Comparison of ENCODE assay signal across 1 cellular context in the genomic region with DNA sequence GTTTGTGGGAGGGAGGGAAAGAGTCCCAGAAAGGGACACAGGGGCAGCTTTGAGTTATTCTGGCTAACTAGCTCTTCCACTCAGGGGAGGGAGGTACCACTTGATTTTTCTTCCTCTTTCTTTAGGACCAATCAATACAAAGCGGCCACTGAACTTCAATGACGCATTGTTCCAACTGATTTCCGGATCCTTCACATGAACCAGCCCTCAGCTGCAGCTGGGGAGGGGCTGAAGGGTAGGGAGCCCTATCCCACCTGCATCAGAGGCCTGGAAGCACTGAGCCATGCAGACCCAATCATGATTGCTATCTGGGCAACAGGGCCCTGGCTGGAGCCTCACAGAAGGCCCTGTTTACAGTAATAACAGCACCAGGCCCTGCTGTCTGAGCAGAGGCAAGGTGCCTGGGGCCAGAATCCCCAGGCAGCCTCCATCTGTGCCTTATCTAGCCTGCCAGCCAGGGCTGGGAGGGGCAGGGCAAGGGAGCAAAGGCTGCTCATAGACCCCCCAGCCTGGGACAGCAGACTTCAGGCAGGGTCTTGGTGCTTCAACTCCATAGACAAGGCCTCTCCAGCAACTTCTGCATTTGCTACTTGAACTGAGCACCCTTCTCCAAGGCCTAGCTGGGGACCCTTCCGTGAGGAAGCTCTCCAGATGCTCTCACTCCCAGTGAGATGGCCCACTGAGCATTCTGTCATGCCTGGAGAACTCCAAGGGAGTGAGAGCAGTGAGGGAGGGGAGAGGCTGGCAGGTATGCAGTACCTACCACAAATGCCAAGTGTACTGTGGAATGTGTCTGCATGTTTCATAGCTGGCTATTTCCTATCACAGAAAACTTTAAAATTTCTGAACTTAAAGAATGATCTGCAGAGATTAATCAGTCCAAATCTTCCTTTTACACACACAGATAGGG.
A peak's percentile ranks its signal among the peaks of the same experiment; 100 is the strongest.
TF ChIP-seq lines count a peak whose summit lies in the region.

No MANE protein-coding gene starts in this region.

TF ChIP-seq in K562, 482 proteins besides CTCF, POLR2A, EP300 and RAD21 (continued from another document):
- TF ChIP-seq, protein P1, sequence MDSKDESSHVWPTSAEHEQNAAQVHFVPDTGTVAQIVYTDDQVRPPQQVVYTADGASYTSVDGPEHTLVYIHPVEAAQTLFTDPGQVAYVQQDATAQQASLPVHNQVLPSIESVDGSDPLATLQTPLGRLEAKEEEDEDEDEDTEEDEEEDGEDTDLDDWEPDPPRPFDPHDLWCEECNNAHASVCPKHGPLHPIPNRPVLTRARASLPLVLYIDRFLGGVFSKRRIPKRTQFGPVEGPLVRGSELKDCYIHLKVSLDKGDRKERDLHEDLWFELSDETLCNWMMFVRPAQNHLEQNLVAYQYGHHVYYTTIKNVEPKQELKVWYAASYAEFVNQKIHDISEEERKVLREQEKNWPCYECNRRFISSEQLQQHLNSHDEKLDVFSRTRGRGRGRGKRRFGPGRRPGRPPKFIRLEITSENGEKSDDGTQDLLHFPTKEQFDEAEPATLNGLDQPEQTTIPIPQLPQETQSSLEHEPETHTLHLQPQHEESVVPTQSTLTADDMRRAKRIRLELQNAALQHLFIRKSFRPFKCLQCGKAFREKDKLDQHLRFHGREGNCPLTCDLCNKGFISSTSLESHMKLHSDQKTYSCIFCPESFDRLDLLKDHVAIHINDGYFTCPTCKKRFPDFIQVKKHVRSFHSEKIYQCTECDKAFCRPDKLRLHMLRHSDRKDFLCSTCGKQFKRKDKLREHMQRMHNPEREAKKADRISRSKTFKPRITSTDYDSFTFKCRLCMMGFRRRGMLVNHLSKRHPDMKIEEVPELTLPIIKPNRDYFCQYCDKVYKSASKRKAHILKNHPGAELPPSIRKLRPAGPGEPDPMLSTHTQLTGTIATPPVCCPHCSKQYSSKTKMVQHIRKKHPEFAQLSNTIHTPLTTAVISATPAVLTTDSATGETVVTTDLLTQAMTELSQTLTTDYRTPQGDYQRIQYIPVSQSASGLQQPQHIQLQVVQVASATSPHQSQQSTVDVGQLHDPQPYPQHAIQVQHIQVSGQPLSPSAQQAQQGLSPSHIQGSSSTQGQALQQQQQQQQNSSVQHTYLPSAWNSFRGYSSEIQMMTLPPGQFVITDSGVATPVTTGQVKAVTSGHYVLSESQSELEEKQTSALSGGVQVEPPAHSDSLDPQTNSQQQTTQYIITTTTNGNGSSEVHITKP (IDR thresholded peaks at IDR 0.05; ENCODE audit: partially characterized antibody), result peak; percentile 59
- TF ChIP-seq FOXK2 (conservative IDR thresholded peaks at IDR 0.05 in 1 of 2, IDR thresholded peaks at IDR 0.05 in 1 of 2; ENCODE audit: low read depth in 2 of 2), result peak; percentile 86 to 87
- peak; percentile 19; the same call in 1 of the 2 replicates for TF ChIP-seq KLF16 (IDR thresholded peaks at IDR 0.05)
- peak; percentile 58; the same call in 1 of the 2 replicates for TF ChIP-seq DPF2 (IDR thresholded peaks at IDR 0.05)
- no peak for TF ChIP-seq MAFG (tag; conservative IDR thresholded peaks at IDR 0.05)
- no peak for TF ChIP-seq ETV1 (tag; conservative IDR thresholded peaks at IDR 0.05; ENCODE audit: low read depth)
- TF ChIP-seq KDM1A (IDR thresholded peaks at IDR 0.05), result peak in 1 of 2 experiments; percentile 21; a peak in 1 of 4 replicates
- TF ChIP-seq KAT7 (CRISPR knock-in tag; IDR thresholded peaks at IDR 0.05; ENCODE audit: borderline replicate concordance), result peak; percentile 36; the same call in 1 of the 2 replicates
- TF ChIP-seq, protein P2, sequence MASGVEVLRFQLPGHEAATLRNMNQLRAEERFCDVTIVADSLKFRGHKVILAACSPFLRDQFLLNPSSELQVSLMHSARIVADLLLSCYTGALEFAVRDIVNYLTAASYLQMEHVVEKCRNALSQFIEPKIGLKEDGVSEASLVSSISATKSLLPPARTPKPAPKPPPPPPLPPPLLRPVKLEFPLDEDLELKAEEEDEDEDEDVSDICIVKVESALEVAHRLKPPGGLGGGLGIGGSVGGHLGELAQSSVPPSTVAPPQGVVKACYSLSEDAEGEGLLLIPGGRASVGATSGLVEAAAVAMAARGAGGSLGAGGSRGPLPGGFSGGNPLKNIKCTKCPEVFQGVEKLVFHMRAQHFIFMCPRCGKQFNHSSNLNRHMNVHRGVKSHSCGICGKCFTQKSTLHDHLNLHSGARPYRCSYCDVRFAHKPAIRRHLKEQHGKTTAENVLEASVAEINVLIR (CRISPR knock-in tag; IDR thresholded peaks at IDR 0.05), result no peak
- TF ChIP-seq, protein P3, sequence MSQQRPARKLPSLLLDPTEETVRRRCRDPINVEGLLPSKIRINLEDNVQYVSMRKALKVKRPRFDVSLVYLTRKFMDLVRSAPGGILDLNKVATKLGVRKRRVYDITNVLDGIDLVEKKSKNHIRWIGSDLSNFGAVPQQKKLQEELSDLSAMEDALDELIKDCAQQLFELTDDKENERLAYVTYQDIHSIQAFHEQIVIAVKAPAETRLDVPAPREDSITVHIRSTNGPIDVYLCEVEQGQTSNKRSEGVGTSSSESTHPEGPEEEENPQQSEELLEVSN (IDR thresholded peaks at IDR 0.05; ENCODE audit: borderline replicate concordance in 1 of 2, extremely low read depth in 1 of 2, insufficient read depth in 1 of 2, insufficient read length in 1 of 2, low read depth in 1 of 2, low read length in 1 of 2, poor library complexity in 1 of 2, severe bottlenecking in 1 of 2), result no peak
- no peak for TF ChIP-seq SRSF9 (IDR thresholded peaks at IDR 0.05; ENCODE audit: borderline replicate concordance, low read depth, low read length)
- 0 out of 2 replicates have a peak, but pooled peaks have one; percentile 10 for TF ChIP-seq SOX6 (IDR thresholded peaks at IDR 0.05)
- no peak for TF ChIP-seq SMAD3 (CRISPR knock-in tag; conservative IDR thresholded peaks at IDR 0.05)
- no peak for TF ChIP-seq ASH1L (IDR thresholded peaks at IDR 0.05; ENCODE audit: borderline replicate concordance, low read depth, partially characterized antibody)
- 0 out of 2 replicates have a peak, but pooled peaks have one; percentile 36 for TF ChIP-seq ZNF766 (CRISPR knock-in tag; conservative IDR thresholded peaks at IDR 0.05)
- TF ChIP-seq, protein P4, sequence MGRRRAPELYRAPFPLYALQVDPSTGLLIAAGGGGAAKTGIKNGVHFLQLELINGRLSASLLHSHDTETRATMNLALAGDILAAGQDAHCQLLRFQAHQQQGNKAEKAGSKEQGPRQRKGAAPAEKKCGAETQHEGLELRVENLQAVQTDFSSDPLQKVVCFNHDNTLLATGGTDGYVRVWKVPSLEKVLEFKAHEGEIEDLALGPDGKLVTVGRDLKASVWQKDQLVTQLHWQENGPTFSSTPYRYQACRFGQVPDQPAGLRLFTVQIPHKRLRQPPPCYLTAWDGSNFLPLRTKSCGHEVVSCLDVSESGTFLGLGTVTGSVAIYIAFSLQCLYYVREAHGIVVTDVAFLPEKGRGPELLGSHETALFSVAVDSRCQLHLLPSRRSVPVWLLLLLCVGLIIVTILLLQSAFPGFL (CRISPR knock-in tag; IDR thresholded peaks at IDR 0.05), result 0 out of 2 replicates have a peak, but pooled peaks have one; percentile 55
- TF ChIP-seq NCOR1 (IDR thresholded peaks at IDR 0.05), result peak; percentile 77
- no peak for TF ChIP-seq MTF1 (CRISPR knock-in tag; IDR thresholded peaks at IDR 0.05; ENCODE audit: borderline replicate concordance)
- no peak for TF ChIP-seq POLR2H (tag; IDR thresholded peaks at IDR 0.05; ENCODE audit: low read depth)
- TF ChIP-seq, protein P5, sequence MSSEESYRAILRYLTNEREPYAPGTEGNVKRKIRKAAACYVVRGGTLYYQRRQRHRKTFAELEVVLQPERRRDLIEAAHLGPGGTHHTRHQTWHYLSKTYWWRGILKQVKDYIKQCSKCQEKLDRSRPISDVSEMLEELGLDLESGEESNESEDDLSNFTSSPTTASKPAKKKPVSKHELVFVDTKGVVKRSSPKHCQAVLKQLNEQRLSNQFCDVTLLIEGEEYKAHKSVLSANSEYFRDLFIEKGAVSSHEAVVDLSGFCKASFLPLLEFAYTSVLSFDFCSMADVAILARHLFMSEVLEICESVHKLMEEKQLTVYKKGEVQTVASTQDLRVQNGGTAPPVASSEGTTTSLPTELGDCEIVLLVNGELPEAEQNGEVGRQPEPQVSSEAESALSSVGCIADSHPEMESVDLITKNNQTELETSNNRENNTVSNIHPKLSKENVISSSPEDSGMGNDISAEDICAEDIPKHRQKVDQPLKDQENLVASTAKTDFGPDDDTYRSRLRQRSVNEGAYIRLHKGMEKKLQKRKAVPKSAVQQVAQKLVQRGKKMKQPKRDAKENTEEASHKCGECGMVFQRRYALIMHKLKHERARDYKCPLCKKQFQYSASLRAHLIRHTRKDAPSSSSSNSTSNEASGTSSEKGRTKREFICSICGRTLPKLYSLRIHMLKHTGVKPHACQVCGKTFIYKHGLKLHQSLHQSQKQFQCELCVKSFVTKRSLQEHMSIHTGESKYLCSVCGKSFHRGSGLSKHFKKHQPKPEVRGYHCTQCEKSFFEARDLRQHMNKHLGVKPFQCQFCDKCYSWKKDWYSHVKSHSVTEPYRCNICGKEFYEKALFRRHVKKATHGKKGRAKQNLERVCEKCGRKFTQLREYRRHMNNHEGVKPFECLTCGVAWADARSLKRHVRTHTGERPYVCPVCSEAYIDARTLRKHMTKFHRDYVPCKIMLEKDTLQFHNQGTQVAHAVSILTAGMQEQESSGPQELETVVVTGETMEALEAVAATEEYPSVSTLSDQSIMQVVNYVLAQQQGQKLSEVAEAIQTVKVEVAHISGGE (CRISPR knock-in tag; IDR thresholded peaks at IDR 0.05), result no peak
- TF ChIP-seq, protein P6, sequence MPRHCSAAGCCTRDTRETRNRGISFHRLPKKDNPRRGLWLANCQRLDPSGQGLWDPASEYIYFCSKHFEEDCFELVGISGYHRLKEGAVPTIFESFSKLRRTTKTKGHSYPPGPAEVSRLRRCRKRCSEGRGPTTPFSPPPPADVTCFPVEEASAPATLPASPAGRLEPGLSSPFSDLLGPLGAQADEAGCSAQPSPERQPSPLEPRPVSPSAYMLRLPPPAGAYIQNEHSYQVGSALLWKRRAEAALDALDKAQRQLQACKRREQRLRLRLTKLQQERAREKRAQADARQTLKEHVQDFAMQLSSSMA (CRISPR knock-in tag; IDR thresholded peaks at IDR 0.05), result no peak
- TF ChIP-seq TRIM24 (IDR thresholded peaks at IDR 0.05), result peak in 1 of 2 experiments; percentile 33; a peak in 1 of 4 replicates
- TF ChIP-seq, protein P7, sequence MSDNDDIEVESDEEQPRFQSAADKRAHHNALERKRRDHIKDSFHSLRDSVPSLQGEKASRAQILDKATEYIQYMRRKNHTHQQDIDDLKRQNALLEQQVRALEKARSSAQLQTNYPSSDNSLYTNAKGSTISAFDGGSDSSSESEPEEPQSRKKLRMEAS (CRISPR knock-in tag; IDR thresholded peaks at IDR 0.05), result peak; percentile 38
- TF ChIP-seq, protein P8, sequence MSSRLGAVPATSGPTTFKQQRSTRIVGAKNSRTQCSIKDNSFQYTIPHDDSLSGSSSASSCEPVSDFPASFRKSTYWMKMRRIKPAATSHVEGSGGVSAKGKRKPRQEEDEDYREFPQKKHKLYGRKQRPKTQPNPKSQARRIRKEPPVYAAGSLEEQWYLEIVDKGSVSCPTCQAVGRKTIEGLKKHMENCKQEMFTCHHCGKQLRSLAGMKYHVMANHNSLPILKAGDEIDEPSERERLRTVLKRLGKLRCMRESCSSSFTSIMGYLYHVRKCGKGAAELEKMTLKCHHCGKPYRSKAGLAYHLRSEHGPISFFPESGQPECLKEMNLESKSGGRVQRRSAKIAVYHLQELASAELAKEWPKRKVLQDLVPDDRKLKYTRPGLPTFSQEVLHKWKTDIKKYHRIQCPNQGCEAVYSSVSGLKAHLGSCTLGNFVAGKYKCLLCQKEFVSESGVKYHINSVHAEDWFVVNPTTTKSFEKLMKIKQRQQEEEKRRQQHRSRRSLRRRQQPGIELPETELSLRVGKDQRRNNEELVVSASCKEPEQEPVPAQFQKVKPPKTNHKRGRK (tag; IDR thresholded peaks at IDR 0.05), result no peak
- TF ChIP-seq CREBBP (IDR thresholded peaks at IDR 0.05; ENCODE audit: low read depth, low read length), result no peak
- peak; percentile 66 for TF ChIP-seq GATA2 (CRISPR knock-in tag; IDR thresholded peaks at IDR 0.05)
- TF ChIP-seq TAL1 (IDR thresholded peaks at IDR 0.05), result peak; percentile 76
- peak; percentile 38; the same call in 1 of the 2 replicates for TF ChIP-seq LCOR (CRISPR knock-in tag; IDR thresholded peaks at IDR 0.05)
- no peak for TF ChIP-seq NCOA2 (IDR thresholded peaks at IDR 0.05; ENCODE audit: partially characterized antibody in 2 of 2)
- no peak for TF ChIP-seq FOXK1 (CRISPR knock-in tag; IDR thresholded peaks at IDR 0.05; ENCODE audit: borderline replicate concordance)
- TF ChIP-seq ATF1 (CRISPR knock-in tag; IDR thresholded peaks at IDR 0.05), result no peak
- peak; percentile 47; the same call in 1 of the 2 replicates for TF ChIP-seq ATF1 (tag; IDR thresholded peaks at IDR 0.05)
- TF ChIP-seq NONO (IDR thresholded peaks at IDR 0.05; ENCODE audit: low read depth in 2 of 2, low read length in 1 of 2), result 0 out of 4 replicates have a peak, but pooled peaks of 1 of the 2 experiments have one; percentile 28
- TF ChIP-seq NFYB (IDR thresholded peaks at IDR 0.05; ENCODE audit: extremely low read depth, insufficient read length), result peak; percentile 45
- TF ChIP-seq ZNF696 (CRISPR knock-in tag; conservative IDR thresholded peaks at IDR 0.05), result no peak
- TF ChIP-seq CBFA2T3 (IDR thresholded peaks at IDR 0.05), result peak; percentile 92
TF ChIP-seq in K562: peak in this region for 47.
